In genomic region chr9:113511856-113512761, GRCh38 we compare ENCODE assay signal across 8 cellular contexts. TPM values are rescaled to one million over a fixed set of nuclear protein-coding genes. Genes with fewer than 3 reads are reported as not detected.
A peak's percentile ranks its signal among the peaks of the same experiment; 100 is the strongest.
DNase-seq lines count a peak whose midpoint lies in the region; ATAC-seq and TF ChIP-seq lines count a peak whose summit lies in the region.

No MANE protein-coding gene starts in this region.

- H3K4me1 Mint-ChIP-seq in activated T-helper 1 cell treated with anti-CD3 and anti-CD28 coated beads, Interleukin-12 subunit alpha, Interleukin-12 subunit beta, Interleukin-2, Interleukin-4 antibody, amounts not matched to agents 30 ng/mL and 10 ng/mL and 1 ng/mL, durations not matched to agents 14 hours and 24 hours and 36 hours (ENCODE audit: low read depth) = peaks cover 76% of the 10 kb centered on the region
- H3K4me1 Mint-ChIP-seq in nephron progenitor cell = peaks cover 48% of the 10 kb centered on the region

- peaks cover 3% of the 10 kb centered on the region for H3K27me3 Mint-ChIP-seq in activated T-helper 1 cell treated with anti-CD3 and anti-CD28 coated beads, Interleukin-12 subunit alpha, Interleukin-12 subunit beta, Interleukin-2, Interleukin-4 antibody, amounts not matched to agents 30 ng/mL and 10 ng/mL and 1 ng/mL, durations not matched to agents 14 hours and 24 hours and 36 hours (ENCODE audit: insufficient read depth)
- H3K27me3 Mint-ChIP-seq in nephron progenitor cell (ENCODE audit: low read depth, poor library complexity) = peaks cover 18% of the 10 kb centered on the region

- H3K27ac Mint-ChIP-seq in activated T-helper 1 cell treated with anti-CD3 and anti-CD28 coated beads, Interleukin-12 subunit alpha, Interleukin-12 subunit beta, Interleukin-2, Interleukin-4 antibody, amounts not matched to agents 30 ng/mL and 10 ng/mL and 1 ng/mL, durations not matched to agents 14 hours and 24 hours and 36 hours = peak overlapping the region; percentile 90
- peak overlapping the region; percentile 53 for H3K27ac Mint-ChIP-seq in nephron progenitor cell

- no peaks in the 10 kb centered on the region for H3K36me3 Mint-ChIP-seq in activated T-helper 1 cell treated with anti-CD3 and anti-CD28 coated beads, Interleukin-12 subunit alpha, Interleukin-12 subunit beta, Interleukin-2, Interleukin-4 antibody, amounts not matched to agents 30 ng/mL and 10 ng/mL and 1 ng/mL, durations not matched to agents 14 hours and 24 hours and 36 hours (ENCODE audit: low read depth)
- peaks cover 10% of the 10 kb centered on the region for H3K36me3 Mint-ChIP-seq in nephron progenitor cell (ENCODE audit: low read depth)

- H3K4me3 Mint-ChIP-seq in activated T-helper 1 cell treated with anti-CD3 and anti-CD28 coated beads, Interleukin-12 subunit alpha, Interleukin-12 subunit beta, Interleukin-2, Interleukin-4 antibody, amounts not matched to agents 30 ng/mL and 10 ng/mL and 1 ng/mL, durations not matched to agents 14 hours and 24 hours and 36 hours = peak overlapping the region; percentile 62
- H3K4me3 Mint-ChIP-seq in nephron progenitor cell = no peak overlapping the region

- intact Hi-C loops in activated T-helper 1 cell treated with anti-CD3 and anti-CD28 coated beads, Interleukin-12 subunit alpha, Interleukin-12 subunit beta, Interleukin-2, Interleukin-4 antibody, amounts not matched to agents 30 ng/mL and 10 ng/mL and 1 ng/mL, durations not matched to agents 14 hours and 24 hours and 36 hours (cut with micrococcal nuclease) = loop anchor here (1.0 to 10.0 kb wide), 8 partner anchors 11 to 1477 kb away; partner anchors contain the start of genes AKNA and WDR31

- DNase-seq in EH (ENCODE audit: low read depth) (peak; percentile 76), NK-92 (lab: John Stamatoyannopoulos, UW; ENCODE audit: unreplicated experiment) (peak; percentile 10), nephron progenitor cell (no peak), SKM-1 treated with dmso at 0.1 percent for 144 hours (lab: John Stamatoyannopoulos, UW; ENCODE audit: unreplicated experiment) (no peak), midbrain (lab: John Stamatoyannopoulos, UW) (no peak), NCI-H2196 (lab: John Stamatoyannopoulos, UW; ENCODE audit: unreplicated experiment) (no peak)
- peak; percentile 57 for DNase-seq in activated T-helper 1 cell treated with anti-CD3 and anti-CD28 coated beads, Interleukin-12 subunit alpha, Interleukin-12 subunit beta, Interleukin-2, Interleukin-4 antibody, amounts not matched to agents 30 ng/mL and 10 ng/mL and 1 ng/mL, durations not matched to agents 14 hours and 24 hours and 36 hours (ENCODE audit: low spot score)

- no peak for TF ChIP-seq CTCF in nephron progenitor cell (IDR thresholded peaks at IDR 0.05)

- peak; percentile 39 for ATAC-seq in GM21825 (IDR thresholded peaks at IDR 0.05; ENCODE audit: unreplicated experiment)

- H3K9me3 Mint-ChIP-seq in activated T-helper 1 cell treated with anti-CD3 and anti-CD28 coated beads, Interleukin-12 subunit alpha, Interleukin-12 subunit beta, Interleukin-2, Interleukin-4 antibody, amounts not matched to agents 30 ng/mL and 10 ng/mL and 1 ng/mL, durations not matched to agents 14 hours and 24 hours and 36 hours = no peaks in the 10 kb centered on the region
- no peaks in the 10 kb centered on the region for H3K9me3 Mint-ChIP-seq in nephron progenitor cell

RNA-seq across cellular contexts. Expression of gene RGS3, which starts 48.6 kb away (rescaled TPM):
- total RNA-seq in activated T-helper 1 cell treated with anti-CD3 and anti-CD28 coated beads, Interleukin-12 subunit alpha, Interleukin-12 subunit beta, Interleukin-2, Interleukin-4 antibody, amounts not matched to agents 30 ng/mL and 10 ng/mL and 1 ng/mL, durations not matched to agents 14 hours and 24 hours and 36 hours = 122 and 128 TPM in 2 replicates

Comparison
In these comparisons a context has a peak if more than half of its experiments do, and no peak if none do; other contexts are left out.
1. DNase-seq: peak in EH (single experiment), NK-92 (single experiment) and activated T-helper 1 cell treated with anti-CD3 and anti-CD28 coated beads, Interleukin-12 subunit alpha, Interleukin-12 subunit beta, Interleukin-2, Interleukin-4 antibody, amounts not matched to agents 30 ng/mL and 10 ng/mL and 1 ng/mL, durations not matched to agents 14 hours and 24 hours and 36 hours (single experiment); none in nephron progenitor cell (single experiment), SKM-1 treated with dmso at 0.1 percent for 144 hours (single experiment), midbrain (single experiment) and NCI-H2196 (single experiment).